In the genomic region with DNA sequence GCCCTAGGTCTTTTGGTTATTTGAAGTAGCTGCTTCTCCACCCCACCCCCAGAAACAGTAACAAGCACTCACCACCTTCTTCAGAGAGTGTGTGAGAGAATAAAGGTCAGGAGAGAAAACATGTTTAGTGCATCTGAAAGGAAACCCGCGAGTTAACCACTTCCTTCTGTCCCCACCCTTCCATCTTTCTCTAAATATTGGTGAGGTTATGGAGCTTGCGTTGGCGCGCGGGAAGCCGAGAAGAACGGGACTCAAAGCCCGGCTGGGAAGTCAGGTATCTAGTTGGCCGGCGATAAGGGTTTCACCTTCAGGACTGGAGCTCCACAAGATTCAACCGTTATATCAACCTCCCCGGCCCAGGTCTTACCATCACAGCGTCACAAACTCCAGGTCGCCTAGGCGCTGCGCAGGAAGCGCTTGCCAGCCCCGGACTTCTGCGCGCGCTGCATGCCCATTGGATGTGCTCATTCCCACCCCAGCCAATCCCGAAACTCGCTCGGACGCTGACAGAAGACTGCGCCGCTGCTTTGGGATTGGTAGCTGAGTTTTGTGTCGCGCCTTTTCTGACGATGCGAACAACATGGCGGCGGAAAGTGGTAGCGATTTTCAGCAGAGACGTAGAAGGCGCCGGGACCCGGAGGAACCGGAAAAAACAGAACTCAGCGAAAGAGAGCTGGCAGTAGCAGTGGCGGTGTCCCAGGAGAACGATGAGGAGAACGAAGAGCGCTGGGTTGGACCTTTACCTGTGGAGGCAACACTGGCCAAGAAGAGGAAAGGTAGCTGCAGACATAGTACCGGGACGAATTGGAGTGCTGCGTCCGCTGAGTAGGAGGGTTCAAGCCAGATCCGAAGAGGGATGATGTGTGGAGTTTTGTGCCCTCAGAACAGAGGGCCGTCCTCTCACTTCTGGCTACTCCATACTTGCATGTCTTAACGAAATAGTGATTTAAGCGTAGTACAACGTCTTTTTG, we compare ENCODE assay signal across 8 cellular contexts. TPM values are rescaled to one million over a fixed set of nuclear protein-coding genes. Genes with fewer than 3 reads are reported as not detected.
DNase-seq lines count a peak whose midpoint lies in the region; ATAC-seq and FAIRE-seq lines count a peak whose summit lies in the region.

Gene CENPK, minus strand, starts transcription at position 438 of the 971 bp plus-strand sequence. CDS start 8,261 bp downstream, outside the sequence.
Gene PPWD1, plus strand, starts transcription at position 566 of the 971 bp plus-strand sequence. Its CDS starts 15 bp downstream, at position 581.

- H3K9me3 ChIP-seq in endocrine pancreas (ENCODE audit: control insufficient read depth, low read length) (no peaks in the 10 kb centered on the region), mesenchymal stem cell (ENCODE audit: control insufficient read depth, low read length) (no peaks in the 10 kb centered on the region)

- H4K8ac ChIP-seq in mesenchymal stem cell (ENCODE audit: low read length) = peak within 1 kb of the TSS; percentile 95

- H3K9ac ChIP-seq in endocrine pancreas (ENCODE audit: control insufficient read depth, insufficient read depth, low read length) (peak within 1 kb of the TSS; percentile 88), mesenchymal stem cell (ENCODE audit: low read length) (peak within 1 kb of the TSS; percentile 98)

- DNase-seq in COLO829 (ENCODE audit: low spot score) (peak; percentile 81), HTR-8/SVneo (ENCODE audit: insufficient read length, low spot score) (peak; percentile 93), NOMO-1 treated with dmso at 0.1 percent for 144 hours (lab: John Stamatoyannopoulos, UW; ENCODE audit: unreplicated experiment) (peak; percentile 97), mesenchymal stem cell (peak; percentile 96)
- peak; percentile 67 to 85 (median 84) for DNase-seq in activated CD8-positive, alpha-beta memory T cell treated with anti-CD3 and anti-CD28 coated beads for 48 hours (ENCODE audit: low read depth in 2 of 3, low spot score in 2 of 3)
- peak; percentile 87 for DNase-seq in stimulated activated CD8-positive, alpha-beta memory T cell treated with anti-CD3 and anti-CD28 coated beads, Interleukin-12 subunit alpha, Interleukin-12 subunit beta, amount 100 ng/mL, for 4 hours (ENCODE audit: low read depth)

- H3K27me3 ChIP-seq in endocrine pancreas (ENCODE audit: control insufficient read depth, insufficient read depth, low read length) (no peaks in the 10 kb centered on the region), mesenchymal stem cell (ENCODE audit: control insufficient read depth in 1 of 2, insufficient read depth in 1 of 2, low read length in 2 of 2) (no peaks in the 10 kb centered on the region)

- H2BK120ac ChIP-seq in mesenchymal stem cell (ENCODE audit: low read depth, low read length) = no peak within 1 kb of the TSS

- H2BK12ac ChIP-seq in mesenchymal stem cell (ENCODE audit: low read length in 2 of 2) = no peak within 1 kb of the TSS

- H3K4me3 ChIP-seq in endocrine pancreas (ENCODE audit: control insufficient read depth, insufficient read depth, low read length) (peak within 1 kb of the TSS; percentile 92), mesenchymal stem cell (ENCODE audit: insufficient read depth in 1 of 2, low read depth in 1 of 2, low read length in 2 of 2) (peak within 1 kb of the TSS; percentile 68 to 100)

- H3K27ac ChIP-seq in mesenchymal stem cell (ENCODE audit: low read length, poor library complexity, severe bottlenecking) = peak within 1 kb of the TSS; percentile 68

- 1% methylated on average over 47 of the region's 54 CpGs for WGBS in mesenchymal stem cell

- H3K36me3 ChIP-seq in endocrine pancreas (ENCODE audit: control insufficient read depth, insufficient read depth, low read length) (no peaks in the 10 kb centered on the region), mesenchymal stem cell (ENCODE audit: control insufficient read depth in 1 of 2, insufficient read depth in 2 of 2, low read depth in 1 of 2, low read length in 2 of 2) (peaks cover 0 to 20% of the 10 kb centered on the region in 2 experiments)

- peak; percentile 97 for ATAC-seq in GM21367 (IDR thresholded peaks at IDR 0.05; ENCODE audit: unreplicated experiment)

- H3K4ac ChIP-seq in mesenchymal stem cell (ENCODE audit: low read depth in 1 of 2, low read length in 2 of 2) = peak within 1 kb of the TSS; percentile 4 to 7

- H2BK15ac ChIP-seq in mesenchymal stem cell (ENCODE audit: low read depth, poor library complexity, severe bottlenecking) = no peak within 1 kb of the TSS

- H2AK5ac ChIP-seq in mesenchymal stem cell (ENCODE audit: low read length, severe bottlenecking) = no peak within 1 kb of the TSS

- no peak within 1 kb of the TSS for H3K23ac ChIP-seq in mesenchymal stem cell (ENCODE audit: low read length in 2 of 2)

- no peak within 1 kb of the TSS for H2BK5ac ChIP-seq in mesenchymal stem cell (ENCODE audit: low read depth, low read length, poor library complexity, severe bottlenecking)

- FAIRE-seq in HTR-8/SVneo (lab: Jason Lieb, UNC) = peak; percentile 77

- H3K4me2 ChIP-seq in mesenchymal stem cell (ENCODE audit: low read length, poor library complexity, severe bottlenecking) = peak within 1 kb of the TSS; percentile 90

- H3K18ac ChIP-seq in mesenchymal stem cell (ENCODE audit: low read depth in 1 of 2, low read length in 2 of 2) = peak within 1 kb of the TSS in 1 of 2 experiments; percentile 31

- H3K79me1 ChIP-seq in mesenchymal stem cell (replicated peaks; ENCODE audit: low read length, poor library complexity, severe bottlenecking) = peaks cover 14% of the 10 kb centered on the region

- no peak within 1 kb of the TSS for H3K14ac ChIP-seq in mesenchymal stem cell (ENCODE audit: low read length in 2 of 2)

- H4K91ac ChIP-seq in mesenchymal stem cell (ENCODE audit: low read length) = peak within 1 kb of the TSS; percentile 30

- H3K4me1 ChIP-seq in endocrine pancreas (ENCODE audit: control insufficient read depth, insufficient read depth, low read length) = peaks cover 18% of the 10 kb centered on the region
- H3K4me1 ChIP-seq in mesenchymal stem cell (ENCODE audit: control insufficient read depth, insufficient read depth, low read depth, low read length) = peaks cover 2% of the 10 kb centered on the region

- H2AFZ ChIP-seq in mesenchymal stem cell (ENCODE audit: low read depth, low read length) = peak within 1 kb of the TSS; percentile 55

RNA-seq across cellular contexts. Expression of gene CENPK, which starts in this region (rescaled TPM):
- 12.8 TPM for polyA plus RNA-seq in mesenchymal stem cell (2013, experiment 1 of 2)
- polyA plus RNA-seq in mesenchymal stem cell (2013, experiment 2 of 2) = 14.0 TPM

RNA-seq across cellular contexts. Expression of gene PPWD1, which starts in this region (rescaled TPM):
- polyA plus RNA-seq in mesenchymal stem cell (2013, experiment 1 of 2) = 19.9 TPM
- 19.0 TPM for polyA plus RNA-seq in mesenchymal stem cell (2013, experiment 2 of 2)

Comparison
In these comparisons a context has a peak if more than half of its experiments do, and no peak if none do; other contexts are left out.
1. Peak in every context shown above with its lines: DNase-seq, ATAC-seq, H3K4me3 ChIP-seq and H3K27ac ChIP-seq.